ENCODE assay signal across 8 cellular contexts in genomic region chr16:57536306-57537193, GRCh38. TPM values are rescaled to one million over a fixed set of nuclear protein-coding genes. Genes with fewer than 3 reads are reported as not detected.
DNase-seq lines count a peak whose midpoint lies in the region; ATAC-seq, FAIRE-seq and TF ChIP-seq lines count a peak whose summit lies in the region.

CCDC102A (minus strand) TSS chr16:57536571; CDS start chr16:57529177, 7,394 bp downstream.

- POLR2A ChIA-PET in HepG2 (lab: Yijun Ruan, JAX), result interaction anchor here (0.6 to 1.3 kb wide), 3 partner anchors 10 to 64 kb away, joined by 3 read pairs; no protein-coding TSS in a partner anchor

- TF ChIP-seq POLR2A in HepG2 (IDR thresholded peaks at IDR 0.05; ENCODE audit: insufficient read depth in 1 of 2, low read depth in 2 of 2, low read length in 2 of 2), result no peak

- H3K4me2 ChIP-seq in HepG2 (ENCODE audit: low read depth, low read length), result peak within 1 kb of the TSS; percentile 99

- H3K4me3 ChIP-seq in BE2C (ENCODE audit: low read depth, low read length) (peak within 1 kb of the TSS; percentile 76), HepG2 (replicated peaks in 1 of 3; ENCODE audit: insufficient read depth in 1 of 3, low read depth in 2 of 3, low read length in 3 of 3) (peak within 1 kb of the TSS; percentile 69 to 82 (median 79))

- H3K4me1 ChIP-seq in BE2C, result peaks cover 19% of the 10 kb centered on the region
- peaks cover 54% of the 10 kb centered on the region for H3K4me1 ChIP-seq in HepG2 (ENCODE audit: insufficient read depth, low read length)

- H3K27ac Mint-ChIP-seq in T-helper 1 cell treated with Interleukin-12 subunit alpha and Interleukin-12 subunit beta and Interleukin-4 antibody, amounts not matched to agents 30 μg/mL and 1 μg/mL, for 36 hours, result peak within 1 kb of the TSS; percentile 92
- peak within 1 kb of the TSS; percentile 83 for H3K27ac Mint-ChIP-seq in chondrocyte (ENCODE audit: unreplicated experiment)

- no peak for TF ChIP-seq RAD21 in HepG2 (CRISPR knock-in tag; IDR thresholded peaks at IDR 0.05)

- H3K27me3 ChIP-seq in BE2C (no peaks in the 10 kb centered on the region), HepG2 (ENCODE audit: control insufficient read depth in 1 of 2, insufficient read depth in 2 of 2, low read length in 2 of 2) (peaks cover 1 to 46% of the 10 kb centered on the region in 2 experiments)

- 15% methylated on average over 25 of the region's 81 CpGs for WGBS in HepG2 (ENCODE audit: low lambda C conversion rate)

- peak within 1 kb of the TSS; percentile 80 for H3K4me3 Mint-ChIP-seq in T-helper 1 cell treated with Interleukin-12 subunit alpha and Interleukin-12 subunit beta and Interleukin-4 antibody, amounts not matched to agents 30 μg/mL and 1 μg/mL, for 36 hours
- H3K4me3 Mint-ChIP-seq in chondrocyte (ENCODE audit: unreplicated experiment), result peak within 1 kb of the TSS; percentile 87

- H3K27ac ChIP-seq in HepG2 (ENCODE audit: extremely low read length, insufficient read depth, low read length), result no peak within 1 kb of the TSS

- no peak within 1 kb of the TSS for H2AFZ ChIP-seq in HepG2 (ENCODE audit: low read length)

- TF ChIP-seq EP300 in HepG2 (IDR thresholded peaks at IDR 0.05; ENCODE audit: low read depth in 2 of 2, low read length in 2 of 2) (no peak), HepG2 (CRISPR knock-in tag; IDR thresholded peaks at IDR 0.05; ENCODE audit: borderline replicate concordance) (no peak)

- H3K36me3 Mint-ChIP-seq in T-helper 1 cell treated with Interleukin-12 subunit alpha and Interleukin-12 subunit beta and Interleukin-4 antibody, amounts not matched to agents 30 μg/mL and 1 μg/mL, for 36 hours (ENCODE audit: low read depth), result no peaks in the 10 kb centered on the region
- no peaks in the 10 kb centered on the region for H3K36me3 Mint-ChIP-seq in chondrocyte (ENCODE audit: low read depth)

- H3K9me3 ChIP-seq in BE2C (no peaks in the 10 kb centered on the region), HepG2 (ENCODE audit: low read length) (no peaks in the 10 kb centered on the region)

- no peaks in the 10 kb centered on the region for H3K79me2 ChIP-seq in HepG2 (ENCODE audit: insufficient read depth, low read length)

- peak within 1 kb of the TSS; percentile 63 for H3K9ac ChIP-seq in HepG2 (ENCODE audit: insufficient read depth, low read depth, low read length)

- H4K20me1 ChIP-seq in HepG2 (ENCODE audit: insufficient read depth, low read length), result no peaks in the 10 kb centered on the region

- DNase-seq in BE2C (peak; percentile 64), chondrocyte (ENCODE audit: low spot score) (no peak), HepG2 (ENCODE audit: low spot score) (no peak), medulla oblongata (ENCODE audit: extremely low spot score) (no peak)
- DNase-seq in stimulated activated CD8-positive, alpha-beta memory T cell treated with anti-CD3 and anti-CD28 coated beads, Interleukin-4, amount 100 ng/mL, for 48 hours, result peak; percentile 72

- FAIRE-seq in HepG2 (lab: Jason Lieb, UNC), result no peak

- no TSS peak for BruUV-seq in HepG2 (replicated peaks; lab: Mats Ljungman, UMichigan)

- H3K36me3 ChIP-seq in BE2C (no peaks in the 10 kb centered on the region), HepG2 (replicated peaks in 1 of 2; ENCODE audit: control insufficient read depth in 1 of 2, insufficient read depth in 2 of 2, low read length in 2 of 2) (no peaks in the 10 kb centered on the region)

- CTCF ChIA-PET in HepG2 (lab: Yijun Ruan, JAX; ENCODE audit: low intra/inter-chr PET ratio, low total read pairs), result no interaction called here

- no peaks in the 10 kb centered on the region for H3K27me3 Mint-ChIP-seq in T-helper 1 cell treated with Interleukin-12 subunit alpha and Interleukin-12 subunit beta and Interleukin-4 antibody, amounts not matched to agents 30 μg/mL and 1 μg/mL, for 36 hours (ENCODE audit: low read depth)
- no peaks in the 10 kb centered on the region for H3K27me3 Mint-ChIP-seq in chondrocyte (ENCODE audit: low read depth)

- peak; percentile 26 for ATAC-seq in GM19043 (IDR thresholded peaks at IDR 0.05; ENCODE audit: low read depth, unreplicated experiment)
- peak; percentile 23 for ATAC-seq in HG03280 (IDR thresholded peaks at IDR 0.05; ENCODE audit: unreplicated experiment)
- ATAC-seq in HepG2, result peak; percentile 71

- in situ Hi-C loops in HepG2 (cut with HindIII; ENCODE audit: extremely low pct_ligation_motif_present, low pct_unique_long_range_greater_than_20kb), result no loop called here

- H3K9me3 Mint-ChIP-seq in T-helper 1 cell treated with Interleukin-12 subunit alpha and Interleukin-12 subunit beta and Interleukin-4 antibody, amounts not matched to agents 30 μg/mL and 1 μg/mL, for 36 hours, result no peaks in the 10 kb centered on the region
- no peaks in the 10 kb centered on the region for H3K9me3 Mint-ChIP-seq in chondrocyte (ENCODE audit: low read depth)

- H3K4me1 Mint-ChIP-seq in T-helper 1 cell treated with Interleukin-12 subunit alpha and Interleukin-12 subunit beta and Interleukin-4 antibody, amounts not matched to agents 30 μg/mL and 1 μg/mL, for 36 hours (ENCODE audit: low read depth), result peaks cover 59% of the 10 kb centered on the region
- peaks cover 52% of the 10 kb centered on the region for H3K4me1 Mint-ChIP-seq in chondrocyte (ENCODE audit: low read depth)

- TF ChIP-seq CTCF in BE2C (IDR thresholded peaks at IDR 0.05; ENCODE audit: low read depth, low read length) (no peak), chondrocyte (IDR thresholded peaks at IDR 0.05) (no peak), HepG2 (CRISPR knock-in tag; IDR thresholded peaks at IDR 0.05) (no peak)

- intact Hi-C loops in HepG2 (cut with micrococcal nuclease; ENCODE audit: unreplicated experiment), result no loop called here

TF ChIP-seq in HepG2, 621 proteins besides CTCF, POLR2A, EP300 and RAD21 (continues in another document):
- TF ChIP-seq THAP8 (CRISPR knock-in tag; IDR thresholded peaks at IDR 0.05; ENCODE audit: borderline replicate concordance) (peak; percentile 56; the same call in 1 of the 2 replicates), HNRNPL (IDR thresholded peaks at IDR 0.05; ENCODE audit: low read depth, low read length) (peak; percentile 79; the same call in 1 of the 2 replicates), PBX3 (CRISPR knock-in tag; IDR thresholded peaks at IDR 0.05; ENCODE audit: borderline replicate concordance) (no peak), NFIB (CRISPR knock-in tag; IDR thresholded peaks at IDR 0.05; ENCODE audit: borderline replicate concordance) (no peak), IRF2 (CRISPR knock-in tag; IDR thresholded peaks at IDR 0.05) (no peak), TMF1 (CRISPR knock-in tag; IDR thresholded peaks at IDR 0.05; ENCODE audit: low read depth) (0 out of 2 replicates have a peak, but pooled peaks have one; percentile 29), GABPA (IDR thresholded peaks at IDR 0.05; ENCODE audit: low read depth, low read length) (peak; percentile 16; the same call in 1 of the 2 replicates), GABPA (CRISPR knock-in tag; IDR thresholded peaks at IDR 0.05; ENCODE audit: low read depth) (no peak), GLI4 (CRISPR knock-in tag; IDR thresholded peaks at IDR 0.05; ENCODE audit: borderline replicate concordance) (no peak), ZNF883 (CRISPR knock-in tag; IDR thresholded peaks at IDR 0.05; ENCODE audit: not compliant biosample characterization) (peak; percentile 13), ZNF556 (CRISPR knock-in tag; IDR thresholded peaks at IDR 0.05; ENCODE audit: borderline replicate concordance) (no peak)

RNA-seq across cellular contexts. Expression of gene CCDC102A, which starts in this region (rescaled TPM):
- polyA plus RNA-seq in BE2C (2012; ENCODE audit: insufficient read depth, insufficient read length, low read depth), result 12.8 TPM
- total RNA-seq in chondrocyte, result 20.9 to 27.2 TPM (median 22.4 TPM) in 3 replicates
- total RNA-seq in HepG2 (2016; rRNA removed; fragmentation: Illumina TruSeq; extraction: Trizol), result 0.91 and 2.1 TPM in 2 replicates
- 0.71 TPM in 2 replicates for total RNA-seq in HepG2 (2016; cell fraction: cytosol; rRNA removed; fragmentation: Illumina TruSeq; extraction: Trizol; ENCODE audit: low read depth)
- total RNA-seq in HepG2 (2016; cell fraction: insoluble cytoplasmic fraction; rRNA removed; fragmentation: Illumina TruSeq; extraction: Trizol), result 1.1 and 2.8 TPM in 2 replicates
- 1.1 and 1.3 TPM in 2 replicates for total RNA-seq in HepG2 (2016; cell fraction: membrane; rRNA removed; fragmentation: Illumina TruSeq; extraction: Trizol)
- total RNA-seq in HepG2 (2016; cell fraction: nucleus; rRNA removed; fragmentation: Illumina TruSeq; extraction: Trizol), result 0.41 and 1.0 TPM in 2 replicates
- polyA plus RNA-seq in HepG2 (2011; rRNA removed), result 2.7 and 2.8 TPM in 2 replicates
- polyA plus RNA-seq in HepG2 (2011; cell fraction: cytosol; rRNA removed), result 2.3 and 3.2 TPM in 2 replicates
- 2.6 and 2.8 TPM in 2 replicates for polyA plus RNA-seq in HepG2 (2011; cell fraction: nucleus; rRNA removed)
- 0.34 and 1.0 TPM in 2 replicates for polyA plus RNA-seq in HepG2 (2012)
- 0.34 and 0.49 TPM in 2 replicates for polyA plus RNA-seq in HepG2 (2016; cell fraction: cytosol; fragmentation: Illumina TruSeq; extraction: Trizol; ENCODE audit: low read depth)
- 1.2 TPM in 2 replicates for polyA plus RNA-seq in HepG2 (2016; cell fraction: insoluble cytoplasmic fraction; fragmentation: Illumina TruSeq; extraction: Trizol; ENCODE audit: low read depth)
- 0.51 and 0.64 TPM in 2 replicates for polyA plus RNA-seq in HepG2 (2016; cell fraction: membrane; fragmentation: Illumina TruSeq; extraction: Trizol; ENCODE audit: low read depth)
- 1.7 and 2.5 TPM in 2 replicates for polyA plus RNA-seq in HepG2 (2016; cell fraction: nucleus; fragmentation: Illumina TruSeq; extraction: Trizol; ENCODE audit: insufficient read depth, low read depth)
- 2.1 and 2.5 TPM in 2 replicates for polyA minus RNA-seq in HepG2 (2011; rRNA and poly(A)+ RNA removed; ENCODE audit: low replicate concordance)
- 0.69 and 1.1 TPM in 2 replicates for polyA minus RNA-seq in HepG2 (2011; cell fraction: cytosol; rRNA and poly(A)+ RNA removed)
- 0.87 and 1.0 TPM in 2 replicates for polyA minus RNA-seq in HepG2 (2011; cell fraction: nucleus; rRNA and poly(A)+ RNA removed)

Comparison
In these comparisons a context has a peak if more than half of its experiments do, and no peak if none do; other contexts are left out.
1. DNase-seq: peak in BE2C (single experiment) and stimulated activated CD8-positive, alpha-beta memory T cell treated with anti-CD3 and anti-CD28 coated beads, Interleukin-4, amount 100 ng/mL, for 48 hours (single experiment); none in chondrocyte (single experiment), HepG2 (single experiment) and medulla oblongata (single experiment).
2. Peak in every context shown above with its lines, with median percentiles within 50 percentile points of each other: ATAC-seq.